8 cellular contexts compared by ENCODE assay signal in genomic region chr2:72887032-72887835, GRCh38. TPM values are rescaled to one million over a fixed set of nuclear protein-coding genes. Genes with fewer than 3 reads are reported as not detected.
A peak's percentile ranks its signal among the peaks of the same experiment; 100 is the strongest.
DNase-seq lines count a peak whose midpoint lies in the region; ATAC-seq and TF ChIP-seq lines count a peak whose summit lies in the region.

Gene SPR (plus strand): TSS chr2:72887408. CDS start chr2:72887433, 25 bp downstream.

- H3K4me3 Mint-ChIP-seq in WTC11, result peak within 1 kb of the TSS; percentile 78
- peak within 1 kb of the TSS; percentile 74 for H3K4me3 Mint-ChIP-seq in central memory CD8-positive, alpha-beta T cell

- H3K27me3 Mint-ChIP-seq in WTC11 (ENCODE audit: low read depth), result peaks cover 63% of the 10 kb centered on the region
- peaks cover 85% of the 10 kb centered on the region for H3K27me3 Mint-ChIP-seq in central memory CD8-positive, alpha-beta T cell

- CTCF ChIA-PET in WTC11 (lab: Charles Lee), result interaction anchor here (0.6 to 2.9 kb wide), 59 partner anchors 9 to 1760 kb away, joined by 3 to 54 read pairs (median 4); partner anchors contain the start of genes ALMS1, CCT7, EGR4 and EMX1

- peak within 1 kb of the TSS; percentile 49 to 91 (median 68) for H3K4me3 ChIP-seq in spleen

- intact Hi-C loops in spleen (cut with DNase I; ENCODE audit: low total_unique reads), result no loop called here

- ATAC-seq in HG02870 (IDR thresholded peaks at IDR 0.05; ENCODE audit: unreplicated experiment) (peak; percentile 83), WTC11 (peak; percentile 66)
- ATAC-seq in central memory CD8-positive, alpha-beta T cell (replicated peaks; ENCODE audit: extremely low read depth, poor library complexity, severe bottlenecking), result peak; percentile 81

- POLR2A ChIA-PET in WTC11 (lab: Charles Lee), result interaction anchor here (0.8 to 1.2 kb wide), 4 partner anchors 30 to 76 kb away, joined by 3 to 4 read pairs (median 3); partner anchors contain the start of gene EMX1

- peaks cover 5 to 39% (median 24%) of the 10 kb centered on the region in 6 donors for H3K4me1 ChIP-seq in spleen

- no peak within 1 kb of the TSS for H3K27ac Mint-ChIP-seq in WTC11
- no peak within 1 kb of the TSS for H3K27ac Mint-ChIP-seq in central memory CD8-positive, alpha-beta T cell (ENCODE audit: low read depth)

- H3K4me1 Mint-ChIP-seq in WTC11, result peaks cover 18% of the 10 kb centered on the region
- H3K4me1 Mint-ChIP-seq in central memory CD8-positive, alpha-beta T cell, result peaks cover 5% of the 10 kb centered on the region

- TF ChIP-seq CTCF in WTC11 (IDR thresholded peaks at IDR 0.05) (no peak), spleen (IDR thresholded peaks at IDR 0.05 in 8 of 11, conservative IDR thresholded peaks at IDR 0.05 in 3 of 11) (no peak)

- H3K36me3 ChIP-seq in spleen, result peaks cover 0 to 12% (median 0%) of the 10 kb centered on the region in 6 donors

- H3K9me3 ChIP-seq in spleen, result no peaks in the 10 kb centered on the region

- no peaks in the 10 kb centered on the region for H3K36me3 Mint-ChIP-seq in WTC11
- no peaks in the 10 kb centered on the region for H3K36me3 Mint-ChIP-seq in central memory CD8-positive, alpha-beta T cell (ENCODE audit: insufficient read depth)

- H3K27me3 ChIP-seq in spleen (replicated peaks in 1 of 7), result peaks cover 0 to 85% (median 17%) of the 10 kb centered on the region in 7 donors

- 1 to 6% (median 1%) methylated on average over 14 to 81 of the region's 81 CpGs for WGBS in spleen, 5 donors

- H3K9me3 Mint-ChIP-seq in WTC11, result no peaks in the 10 kb centered on the region
- H3K9me3 Mint-ChIP-seq in central memory CD8-positive, alpha-beta T cell, result no peaks in the 10 kb centered on the region

- no peak for TF ChIP-seq POLR2A in spleen (IDR thresholded peaks at IDR 0.05)

- H3K27ac ChIP-seq in spleen, result peak within 1 kb of the TSS in 7 of 8 donors; percentile 65 to 85 (median 80)

- DNase-seq in NOMO-1 (lab: John Stamatoyannopoulos, UW; ENCODE audit: unreplicated experiment in 2 of 2) (peak; percentile 31 to 40), NOMO-1 treated with dmso at 0.1 percent for 144 hours (lab: John Stamatoyannopoulos, UW; ENCODE audit: unreplicated experiment) (no peak), NCI-H2029 treated with DMSO at 0.1 percent for 48 hours (lab: John Stamatoyannopoulos, UW) (peak; percentile 37), WTC11 (ENCODE audit: low spot score) (peak; percentile 57), islet precursor cell (peak; percentile 85), spleen (peak; percentile 89)
- no peak for DNase-seq in central memory CD8-positive, alpha-beta T cell (ENCODE audit: low spot score in 2 of 2)

TF ChIP-seq in WTC11, 78 proteins besides CTCF, POLR2A, EP300 and RAD21 (continues in another document):
- TF ChIP-seq, protein P1, sequence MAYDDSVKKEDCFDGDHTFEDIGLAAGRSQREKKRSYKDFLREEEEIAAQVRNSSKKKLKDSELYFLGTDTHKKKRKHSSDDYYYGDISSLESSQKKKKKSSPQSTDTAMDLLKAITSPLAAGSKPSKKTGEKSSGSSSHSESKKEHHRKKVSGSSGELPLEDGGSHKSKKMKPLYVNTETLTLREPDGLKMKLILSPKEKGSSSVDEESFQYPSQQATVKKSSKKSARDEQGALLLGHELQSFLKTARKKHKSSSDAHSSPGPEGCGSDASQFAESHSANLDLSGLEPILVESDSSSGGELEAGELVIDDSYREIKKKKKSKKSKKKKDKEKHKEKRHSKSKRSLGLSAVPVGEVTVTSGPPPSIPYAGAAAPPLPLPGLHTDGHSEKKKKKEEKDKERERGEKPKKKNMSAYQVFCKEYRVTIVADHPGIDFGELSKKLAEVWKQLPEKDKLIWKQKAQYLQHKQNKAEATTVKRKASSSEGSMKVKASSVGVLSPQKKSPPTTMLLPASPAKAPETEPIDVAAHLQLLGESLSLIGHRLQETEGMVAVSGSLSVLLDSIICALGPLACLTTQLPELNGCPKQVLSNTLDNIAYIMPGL (CRISPR knock-in tag; IDR thresholded peaks at IDR 0.05), result peak; percentile 79; the same call in 1 of the 2 replicates
- TF ChIP-seq NR2C2 (CRISPR knock-in tag; IDR thresholded peaks at IDR 0.05), result no peak
- TF ChIP-seq SOX15 (CRISPR knock-in tag; IDR thresholded peaks at IDR 0.05), result no peak
- 0 out of 2 replicates have a peak, but pooled peaks have one; percentile 37 for TF ChIP-seq ZNF263 (CRISPR knock-in tag; IDR thresholded peaks at IDR 0.05; ENCODE audit: low read depth)
- TF ChIP-seq, protein P2, sequence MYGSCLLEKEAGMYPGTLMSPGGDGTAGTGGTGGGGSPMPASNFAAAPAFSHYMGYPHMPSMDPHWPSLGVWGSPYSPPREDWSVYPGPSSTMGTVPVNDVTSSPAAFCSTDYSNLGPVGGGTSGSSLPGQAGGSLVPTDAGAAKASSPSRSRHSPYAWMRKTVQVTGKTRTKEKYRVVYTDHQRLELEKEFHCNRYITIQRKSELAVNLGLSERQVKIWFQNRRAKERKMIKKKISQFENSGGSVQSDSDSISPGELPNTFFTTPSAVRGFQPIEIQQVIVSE (CRISPR knock-in tag; IDR thresholded peaks at IDR 0.05; ENCODE audit: borderline replicate concordance), result no peak
- TF ChIP-seq FOXK1 (CRISPR knock-in tag; IDR thresholded peaks at IDR 0.05), result no peak; the same call in 1 of the 2 replicates
- TF ChIP-seq, protein P3, sequence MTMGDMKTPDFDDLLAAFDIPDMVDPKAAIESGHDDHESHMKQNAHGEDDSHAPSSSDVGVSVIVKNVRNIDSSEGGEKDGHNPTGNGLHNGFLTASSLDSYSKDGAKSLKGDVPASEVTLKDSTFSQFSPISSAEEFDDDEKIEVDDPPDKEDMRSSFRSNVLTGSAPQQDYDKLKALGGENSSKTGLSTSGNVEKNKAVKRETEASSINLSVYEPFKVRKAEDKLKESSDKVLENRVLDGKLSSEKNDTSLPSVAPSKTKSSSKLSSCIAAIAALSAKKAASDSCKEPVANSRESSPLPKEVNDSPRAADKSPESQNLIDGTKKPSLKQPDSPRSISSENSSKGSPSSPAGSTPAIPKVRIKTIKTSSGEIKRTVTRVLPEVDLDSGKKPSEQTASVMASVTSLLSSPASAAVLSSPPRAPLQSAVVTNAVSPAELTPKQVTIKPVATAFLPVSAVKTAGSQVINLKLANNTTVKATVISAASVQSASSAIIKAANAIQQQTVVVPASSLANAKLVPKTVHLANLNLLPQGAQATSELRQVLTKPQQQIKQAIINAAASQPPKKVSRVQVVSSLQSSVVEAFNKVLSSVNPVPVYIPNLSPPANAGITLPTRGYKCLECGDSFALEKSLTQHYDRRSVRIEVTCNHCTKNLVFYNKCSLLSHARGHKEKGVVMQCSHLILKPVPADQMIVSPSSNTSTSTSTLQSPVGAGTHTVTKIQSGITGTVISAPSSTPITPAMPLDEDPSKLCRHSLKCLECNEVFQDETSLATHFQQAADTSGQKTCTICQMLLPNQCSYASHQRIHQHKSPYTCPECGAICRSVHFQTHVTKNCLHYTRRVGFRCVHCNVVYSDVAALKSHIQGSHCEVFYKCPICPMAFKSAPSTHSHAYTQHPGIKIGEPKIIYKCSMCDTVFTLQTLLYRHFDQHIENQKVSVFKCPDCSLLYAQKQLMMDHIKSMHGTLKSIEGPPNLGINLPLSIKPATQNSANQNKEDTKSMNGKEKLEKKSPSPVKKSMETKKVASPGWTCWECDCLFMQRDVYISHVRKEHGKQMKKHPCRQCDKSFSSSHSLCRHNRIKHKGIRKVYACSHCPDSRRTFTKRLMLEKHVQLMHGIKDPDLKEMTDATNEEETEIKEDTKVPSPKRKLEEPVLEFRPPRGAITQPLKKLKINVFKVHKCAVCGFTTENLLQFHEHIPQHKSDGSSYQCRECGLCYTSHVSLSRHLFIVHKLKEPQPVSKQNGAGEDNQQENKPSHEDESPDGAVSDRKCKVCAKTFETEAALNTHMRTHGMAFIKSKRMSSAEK (CRISPR knock-in tag; IDR thresholded peaks at IDR 0.05; ENCODE audit: borderline replicate concordance), result no peak
- no peak for TF ChIP-seq JAZF1 (CRISPR knock-in tag; IDR thresholded peaks at IDR 0.05)
- TF ChIP-seq FOXP1 (CRISPR knock-in tag; IDR thresholded peaks at IDR 0.05; ENCODE audit: borderline replicate concordance), result peak; percentile 76; the same call in 1 of the 2 replicates
- TF ChIP-seq RORB (CRISPR knock-in tag; IDR thresholded peaks at IDR 0.05), result no peak
- TF ChIP-seq USF1 (CRISPR knock-in tag; IDR thresholded peaks at IDR 0.05), result no peak
- no peak for TF ChIP-seq RELA (CRISPR knock-in tag; IDR thresholded peaks at IDR 0.05; ENCODE audit: borderline replicate concordance)
- TF ChIP-seq ETV6 (CRISPR knock-in tag; IDR thresholded peaks at IDR 0.05), result peak; percentile 57; the same call in 1 of the 2 replicates
- TF ChIP-seq, protein P4, sequence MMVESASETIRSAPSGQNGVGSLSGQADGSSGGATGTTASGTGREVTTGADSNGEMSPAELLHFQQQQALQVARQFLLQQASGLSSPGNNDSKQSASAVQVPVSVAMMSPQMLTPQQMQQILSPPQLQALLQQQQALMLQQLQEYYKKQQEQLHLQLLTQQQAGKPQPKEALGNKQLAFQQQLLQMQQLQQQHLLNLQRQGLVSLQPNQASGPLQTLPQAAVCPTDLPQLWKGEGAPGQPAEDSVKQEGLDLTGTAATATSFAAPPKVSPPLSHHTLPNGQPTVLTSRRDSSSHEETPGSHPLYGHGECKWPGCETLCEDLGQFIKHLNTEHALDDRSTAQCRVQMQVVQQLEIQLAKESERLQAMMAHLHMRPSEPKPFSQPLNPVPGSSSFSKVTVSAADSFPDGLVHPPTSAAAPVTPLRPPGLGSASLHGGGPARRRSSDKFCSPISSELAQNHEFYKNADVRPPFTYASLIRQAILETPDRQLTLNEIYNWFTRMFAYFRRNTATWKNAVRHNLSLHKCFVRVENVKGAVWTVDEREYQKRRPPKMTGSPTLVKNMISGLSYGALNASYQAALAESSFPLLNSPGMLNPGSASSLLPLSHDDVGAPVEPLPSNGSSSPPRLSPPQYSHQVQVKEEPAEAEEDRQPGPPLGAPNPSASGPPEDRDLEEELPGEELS (CRISPR knock-in tag; IDR thresholded peaks at IDR 0.05), result peak; percentile 52; the same call in 1 of the 2 replicates
- no peak for TF ChIP-seq GTF2I (CRISPR knock-in tag; conservative IDR thresholded peaks at IDR 0.05)

RNA-seq across cellular contexts. Expression of gene SPR, which starts in this region (rescaled TPM):
- total RNA-seq in WTC11 (2021) (9.4 to 13.2 TPM (median 13.0 TPM) in 3 replicates), spleen (10 to 100 TPM in 3 of 7 donors, 1 to 10 TPM in 4; 8.4 to 22.6 (median 9.6) TPM)
- polyA plus RNA-seq in spleen, result 10 to 100 TPM in 2 of 3 donors, 1 to 10 TPM in 1; 3.9 to 12.1 (median 10.0) TPM

Comparison
In these comparisons a context has a peak if more than half of its experiments do, and no peak if none do; other contexts are left out.
1. DNase-seq: peak in NOMO-1 (2 of 2), NCI-H2029 treated with DMSO at 0.1 percent for 48 hours (single experiment), WTC11 (single experiment), islet precursor cell (single experiment) and spleen (single experiment); none in NOMO-1 treated with dmso at 0.1 percent for 144 hours (single experiment) and central memory CD8-positive, alpha-beta T cell (0 of 2).
2. Peak in every context shown above with its lines, with median percentiles within 50 percentile points of each other: ATAC-seq.